Comparison of ENCODE assay signal across 1 cellular context in the genomic region with DNA sequence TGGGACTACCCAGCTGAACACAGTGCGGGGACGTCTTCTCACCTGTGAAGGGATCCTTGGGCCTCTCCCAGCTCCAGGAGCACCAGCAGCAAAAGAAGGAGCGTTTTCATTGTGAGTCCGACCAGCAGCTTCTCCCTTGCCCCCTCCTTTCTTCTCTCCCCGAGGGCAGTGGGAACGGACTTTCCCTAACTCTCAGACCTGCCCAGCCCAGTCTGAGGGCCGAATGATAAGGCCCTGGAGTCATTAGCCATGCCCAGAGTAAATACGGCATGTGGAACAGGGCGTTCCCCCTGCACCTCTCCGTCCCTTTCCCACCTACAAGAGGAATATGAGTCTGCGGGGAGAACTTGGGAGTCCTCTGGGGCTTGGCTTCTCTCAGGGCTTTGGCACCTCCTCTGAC.
TF ChIP-seq lines count a peak whose summit lies in the region.

A gene (minus strand): TSS at position 214 of the 400 bp plus-strand sequence. CDS start 104 bp downstream, at position 110.

TF ChIP-seq in K562, 482 proteins besides CTCF, POLR2A, EP300 and RAD21 (continued from another document):
- TF ChIP-seq CREB1 (IDR thresholded peaks at IDR 0.05) (no peak), CREB1 (CRISPR knock-in tag; IDR thresholded peaks at IDR 0.05) (no peak), HCFC1 (IDR thresholded peaks at IDR 0.05; ENCODE audit: low read depth, low read length) (no peak), RAD51 (IDR thresholded peaks at IDR 0.05; ENCODE audit: borderline replicate concordance, low read depth) (no peak), TAF7 (tag; IDR thresholded peaks at IDR 0.05) (no peak), SMAD2 (IDR thresholded peaks at IDR 0.05; ENCODE audit: low read depth, low read length) (no peak)
- TF ChIP-seq, protein P1, sequence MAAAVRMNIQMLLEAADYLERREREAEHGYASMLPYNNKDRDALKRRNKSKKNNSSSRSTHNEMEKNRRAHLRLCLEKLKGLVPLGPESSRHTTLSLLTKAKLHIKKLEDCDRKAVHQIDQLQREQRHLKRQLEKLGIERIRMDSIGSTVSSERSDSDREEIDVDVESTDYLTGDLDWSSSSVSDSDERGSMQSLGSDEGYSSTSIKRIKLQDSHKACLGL (CRISPR knock-in tag; IDR thresholded peaks at IDR 0.05; ENCODE audit: borderline replicate concordance, poor library complexity, severe bottlenecking), result no peak
- TF ChIP-seq, protein P2, sequence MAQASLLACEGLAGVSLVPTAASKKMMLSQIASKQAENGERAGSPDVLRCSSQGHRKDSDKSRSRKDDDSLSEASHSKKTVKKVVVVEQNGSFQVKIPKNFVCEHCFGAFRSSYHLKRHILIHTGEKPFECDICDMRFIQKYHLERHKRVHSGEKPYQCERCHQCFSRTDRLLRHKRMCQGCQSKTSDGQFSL (CRISPR knock-in tag; IDR thresholded peaks at IDR 0.05), result no peak
- TF ChIP-seq, protein P2 (tag; IDR thresholded peaks at IDR 0.05), result no peak
- TF ChIP-seq, protein P3, sequence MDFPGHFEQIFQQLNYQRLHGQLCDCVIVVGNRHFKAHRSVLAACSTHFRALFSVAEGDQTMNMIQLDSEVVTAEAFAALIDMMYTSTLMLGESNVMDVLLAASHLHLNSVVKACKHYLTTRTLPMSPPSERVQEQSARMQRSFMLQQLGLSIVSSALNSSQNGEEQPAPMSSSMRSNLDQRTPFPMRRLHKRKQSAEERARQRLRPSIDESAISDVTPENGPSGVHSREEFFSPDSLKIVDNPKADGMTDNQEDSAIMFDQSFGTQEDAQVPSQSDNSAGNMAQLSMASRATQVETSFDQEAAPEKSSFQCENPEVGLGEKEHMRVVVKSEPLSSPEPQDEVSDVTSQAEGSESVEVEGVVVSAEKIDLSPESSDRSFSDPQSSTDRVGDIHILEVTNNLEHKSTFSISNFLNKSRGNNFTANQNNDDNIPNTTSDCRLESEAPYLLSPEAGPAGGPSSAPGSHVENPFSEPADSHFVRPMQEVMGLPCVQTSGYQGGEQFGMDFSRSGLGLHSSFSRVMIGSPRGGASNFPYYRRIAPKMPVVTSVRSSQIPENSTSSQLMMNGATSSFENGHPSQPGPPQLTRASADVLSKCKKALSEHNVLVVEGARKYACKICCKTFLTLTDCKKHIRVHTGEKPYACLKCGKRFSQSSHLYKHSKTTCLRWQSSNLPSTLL (IDR thresholded peaks at IDR 0.05), result no peak
